8 cellular contexts compared by ENCODE assay signal in the genomic region with DNA sequence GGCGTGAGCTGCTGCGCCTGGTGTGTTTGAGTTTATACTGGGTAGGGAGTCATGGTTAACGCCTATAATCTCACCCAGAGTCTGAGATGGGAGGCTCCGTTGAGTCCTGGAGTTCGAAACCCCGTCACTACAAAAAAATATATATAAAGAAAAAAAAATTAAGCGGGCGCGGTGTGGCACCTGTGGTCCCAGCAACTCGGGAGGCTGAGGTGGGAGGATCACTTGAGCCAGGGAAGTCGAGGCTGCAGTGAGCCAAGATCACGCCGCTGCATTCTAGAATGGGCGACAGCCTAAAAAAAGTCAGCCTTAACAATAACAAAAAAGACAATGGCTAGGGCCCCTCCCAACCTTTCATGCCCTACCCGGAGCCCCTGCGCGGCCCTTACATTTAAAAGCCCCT. TPM values are rescaled to one million over a fixed set of nuclear protein-coding genes. Genes with fewer than 3 reads are reported as not detected.
DNase-seq lines count a peak whose midpoint lies in the region; ATAC-seq and TF ChIP-seq lines count a peak whose summit lies in the region.

No MANE protein-coding gene starts in this region.

- DNase-seq in H9: no peak
- DNase-seq in activated CD4-positive, alpha-beta memory T cell treated with anti-CD3 and anti-CD28 coated beads for 36 hours: no peak
- no peak for DNase-seq in EL
- DNase-seq in NCI-H2081 (lab: John Stamatoyannopoulos, UW): no peak
- no peak for DNase-seq in HPDE6-E6E7 (ENCODE audit: extremely low spot score)
- no peak for DNase-seq in NCI-H2227 treated with DMSO at 0.1 percent for 48 hours (lab: John Stamatoyannopoulos, UW)

- H3K14ac ChIP-seq in H9 (ENCODE audit: insufficient read depth, low read length): no peak overlapping the region

- POLR2A ChIA-PET in activated CD4-positive, alpha-beta memory T cell treated with anti-CD3 and anti-CD28 coated beads for 36 hours (lab: Charles Lee): interaction anchor here (0.6 to 1.9 kb wide), 8 partner anchors 17 to 263 kb away, joined by 3 to 14 read pairs (median 3); a partner anchor contains a TSS

- no peak for TF ChIP-seq POLR2A in gastroesophageal sphincter (IDR thresholded peaks at IDR 0.05)

- no peak overlapping the region; the same call in 1 of the 2 replicates for H3K4ac ChIP-seq in H9 (ENCODE audit: low read depth, low read length)

- no peaks in the 10 kb centered on the region for H3K79me2 ChIP-seq in H9 (ENCODE audit: insufficient read depth, low read length)

- no peak for ATAC-seq in gastroesophageal sphincter

- H3K18ac ChIP-seq in H9 (ENCODE audit: insufficient read length, low read depth, low read length): no peak overlapping the region

- no peak overlapping the region for H4K8ac ChIP-seq in H9 (replicated peaks; ENCODE audit: insufficient read length, low read depth, low read length)

- peaks cover 10% of the 10 kb centered on the region for H3K27me3 Mint-ChIP-seq in H9 (ENCODE audit: low read depth)
- no peaks in the 10 kb centered on the region for H3K27me3 Mint-ChIP-seq in activated CD4-positive, alpha-beta memory T cell treated with anti-CD3 and anti-CD28 coated beads for 36 hours

- no peak overlapping the region for H2BK12ac ChIP-seq in H9 (ENCODE audit: insufficient read length, low read depth, low read length)

- no peak overlapping the region for H3K9ac ChIP-seq in H9 (ENCODE audit: extremely low read depth, insufficient read length, low read length)

- intact Hi-C loops in activated CD4-positive, alpha-beta memory T cell treated with anti-CD3 and anti-CD28 coated beads for 36 hours (cut with micrococcal nuclease): no loop called here

- H3K27me3 ChIP-seq in H9 (ENCODE audit: insufficient read depth, low read length): no peaks in the 10 kb centered on the region
- H3K27me3 ChIP-seq in gastroesophageal sphincter: no peaks in the 10 kb centered on the region

- H4K5ac ChIP-seq in H9 (ENCODE audit: insufficient read length, low read depth, low read length): no peak overlapping the region

- no peaks in the 10 kb centered on the region for H3K9me3 Mint-ChIP-seq in H9
- no peaks in the 10 kb centered on the region for H3K9me3 Mint-ChIP-seq in activated CD4-positive, alpha-beta memory T cell treated with anti-CD3 and anti-CD28 coated beads for 36 hours

- H2BK20ac ChIP-seq in H9 (ENCODE audit: low read depth, low read length, poor library complexity, severe bottlenecking): no peak overlapping the region

- no peak for TF ChIP-seq CTCF in H9 (conservative IDR thresholded peaks at IDR 0.05)
- TF ChIP-seq CTCF in gastroesophageal sphincter (IDR thresholded peaks at IDR 0.05): no peak

- CTCF ChIA-PET in activated CD4-positive, alpha-beta memory T cell treated with anti-CD3 and anti-CD28 coated beads for 36 hours (lab: Charles Lee): interaction anchor here (1.0 to 2.5 kb wide), 5 partner anchors 11 to 541 kb away, joined by 3 to 8 read pairs (median 4); a partner anchor contains a TSS

- no peaks in the 10 kb centered on the region for H3K23me2 ChIP-seq in H9 (ENCODE audit: insufficient read length, low read depth, low read length, poor library complexity, severe bottlenecking)

- no CpG with 5 or more reads among the region's 17 CpGs for WGBS in H9 (ENCODE audit: extremely low coverage, insufficient read length, low lambda C conversion rate)
- 80 to 91% methylated on average over 8 to 13 of the region's 17 CpGs for WGBS in gastroesophageal sphincter (ENCODE audit: low coverage in 1 of 2), 2 donors

- no peak overlapping the region for H3K27ac Mint-ChIP-seq in H9
- peak overlapping the region; percentile 92 for H3K27ac Mint-ChIP-seq in activated CD4-positive, alpha-beta memory T cell treated with anti-CD3 and anti-CD28 coated beads for 36 hours

- no peaks in the 10 kb centered on the region for H4K20me1 ChIP-seq in H9 (ENCODE audit: control insufficient read depth, insufficient read depth, insufficient read length)

- peak overlapping the region; percentile 92 to 94 for H3K4me3 Mint-ChIP-seq in H9
- H3K4me3 Mint-ChIP-seq in activated CD4-positive, alpha-beta memory T cell treated with anti-CD3 and anti-CD28 coated beads for 36 hours: peak overlapping the region; percentile 82

- H3K56ac ChIP-seq in H9 (ENCODE audit: insufficient read length, low read depth, low read length): no peak overlapping the region

- H3K36me3 ChIP-seq in gastroesophageal sphincter: no peaks in the 10 kb centered on the region

- H2BK120ac ChIP-seq in H9 (ENCODE audit: low read depth, low read length, poor library complexity, severe bottlenecking): peak overlapping the region; percentile 39

- H2BK5ac ChIP-seq in H9 (ENCODE audit: insufficient read length, low read length): no peak overlapping the region

- H2AFZ ChIP-seq in H9 (ENCODE audit: low read length): no peak overlapping the region

- peaks cover 8% of the 10 kb centered on the region in 2 experiments for H3K4me1 Mint-ChIP-seq in H9
- peaks cover 13% of the 10 kb centered on the region for H3K4me1 Mint-ChIP-seq in activated CD4-positive, alpha-beta memory T cell treated with anti-CD3 and anti-CD28 coated beads for 36 hours (ENCODE audit: low read depth)

- H2AK5ac ChIP-seq in H9 (ENCODE audit: insufficient read length, low read length): no peak overlapping the region

- no peak for TF ChIP-seq EP300 in gastroesophageal sphincter (IDR thresholded peaks at IDR 0.05)

- peak overlapping the region; percentile 38 for H3K4me2 ChIP-seq in H9 (ENCODE audit: insufficient read depth, insufficient read length, low read length)

- no peaks in the 10 kb centered on the region for H3K4me1 ChIP-seq in H9 (ENCODE audit: insufficient read depth, low read length)
- H3K4me1 ChIP-seq in gastroesophageal sphincter: peaks cover 0 to 29% (median 5%) of the 10 kb centered on the region in 3 donors

- H3K4me3 ChIP-seq in gastroesophageal sphincter (peak overlapping the region; percentile 42 to 65), skin epidermis (peak overlapping the region; percentile 41 to 68 (median 57))

- H4K91ac ChIP-seq in H9 (ENCODE audit: insufficient read length, low read depth, low read length): no peak overlapping the region

- no peak overlapping the region for H2BK15ac ChIP-seq in H9 (ENCODE audit: low read depth, low read length)

- H3K79me1 ChIP-seq in H9 (ENCODE audit: insufficient read depth, low read depth, low read length, poor library complexity, severe bottlenecking): no peaks in the 10 kb centered on the region

- H3K9me3 ChIP-seq in H9 (ENCODE audit: control insufficient read depth, low read depth, low read length) (no peaks in the 10 kb centered on the region), gastroesophageal sphincter (no peaks in the 10 kb centered on the region)

- H3K36me3 Mint-ChIP-seq in H9 (ENCODE audit: insufficient read depth in 1 of 3, low read depth in 3 of 3): no peaks in the 10 kb centered on the region; a peak in 1 of 7 replicates
- peaks cover 4% of the 10 kb centered on the region for H3K36me3 Mint-ChIP-seq in activated CD4-positive, alpha-beta memory T cell treated with anti-CD3 and anti-CD28 coated beads for 36 hours

- no peak overlapping the region for H3K23ac ChIP-seq in H9 (ENCODE audit: insufficient read length, low read depth, low read length)

- no peak overlapping the region for H3K27ac ChIP-seq in H9 (ENCODE audit: insufficient read length, low read depth, low read length)
- peak overlapping the region; percentile 75 to 92 (median 90) for H3K27ac ChIP-seq in gastroesophageal sphincter
- peak overlapping the region; percentile 59 to 94 (median 84) for H3K27ac ChIP-seq in skin epidermis

- H3T11ph ChIP-seq in H9 (ENCODE audit: low read length): no peak overlapping the region

RNA-seq across cellular contexts. Expression of a gene that starts 17.2 kb away (rescaled TPM):
- total RNA-seq in H9 (2021): 11.6 and 13.6 TPM in 2 replicates
- total RNA-seq in activated CD4-positive, alpha-beta memory T cell treated with anti-CD3 and anti-CD28 coated beads for 36 hours: 10 to 100 TPM; 73.2 to 83.2 TPM
- 10 to 100 TPM; 21.7 to 49.2 (median 41.8) TPM for total RNA-seq in gastroesophageal sphincter

RNA-seq across cellular contexts. Expression of a gene that starts 23.3 kb away (rescaled TPM):
- total RNA-seq in H9 (2021): 21.1 and 21.9 TPM in 2 replicates
- total RNA-seq in activated CD4-positive, alpha-beta memory T cell treated with anti-CD3 and anti-CD28 coated beads for 36 hours: 1 to 10 TPM; 8.7 to 9.9 TPM
- total RNA-seq in gastroesophageal sphincter: 10 to 100 TPM in 2 of 4 donors, 1 to 10 TPM in 2; 9.7 to 13.1 (median 11.4) TPM

RNA-seq across cellular contexts. Expression of a gene that starts 24.7 kb away (rescaled TPM):
- total RNA-seq in H9 (2021) (12.6 and 16.8 TPM in 2 replicates), gastroesophageal sphincter (10 to 100 TPM; 19.9 to 52.1 (median 32.8) TPM)
- 10 to 100 TPM; 91.8 to 95.6 TPM for total RNA-seq in activated CD4-positive, alpha-beta memory T cell treated with anti-CD3 and anti-CD28 coated beads for 36 hours

RNA-seq across cellular contexts. Expression of a gene that starts 48.0 kb away (rescaled TPM):
- 17.0 and 18.8 TPM in 2 replicates for total RNA-seq in H9 (2021)
- 10 to 100 TPM; 14.0 to 15.0 TPM for total RNA-seq in activated CD4-positive, alpha-beta memory T cell treated with anti-CD3 and anti-CD28 coated beads for 36 hours
- total RNA-seq in gastroesophageal sphincter: 10 to 100 TPM in 3 of 4 donors, 1 to 10 TPM in 1; 6.9 to 17.0 (median 12.2) TPM
